6 cellular contexts compared by ENCODE assay signal in the genomic region with DNA sequence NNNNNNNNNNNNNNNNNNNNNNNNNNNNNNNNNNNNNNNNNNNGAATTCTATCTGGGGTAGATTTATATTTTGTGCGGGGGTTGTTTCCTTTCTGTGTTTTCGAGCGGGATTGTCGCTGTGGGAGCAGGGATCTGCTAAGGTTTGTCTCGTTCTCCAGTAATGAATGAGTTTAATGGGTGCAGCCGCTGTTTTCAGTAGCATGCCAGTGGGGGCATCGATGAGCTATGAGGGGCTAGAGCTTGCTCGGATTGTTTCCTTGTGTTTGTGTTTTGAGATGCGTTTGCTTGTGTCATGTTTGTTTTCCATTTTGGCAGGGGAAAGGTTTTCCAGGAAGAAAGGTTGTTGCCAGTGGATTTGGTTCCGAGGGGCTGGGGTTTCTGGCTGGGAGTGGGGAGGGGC. TPM values are rescaled to one million over a fixed set of nuclear protein-coding genes. Genes with fewer than 3 reads are reported as not detected.
"Had no signal": no experiment of that assay in that cellular context is flagged by ENCODE, and none has a peak within 500 bp of the region (broad histone marks: within the 10 kb centered on the region; RNA-seq: fewer than 3 reads in every experiment).

No MANE protein-coding gene starts in this region.

RNA-seq across cellular contexts. Expression of a gene that starts 15.6 kb away (rescaled TPM):
- total RNA-seq: GM23248, H1, H4, H7, H9, HFFc6 had no signal
- polyA plus RNA-seq: GM23248, H1 had no signal
